Comparison of ENCODE assay signal across 32 cellular contexts in the genomic region with DNA sequence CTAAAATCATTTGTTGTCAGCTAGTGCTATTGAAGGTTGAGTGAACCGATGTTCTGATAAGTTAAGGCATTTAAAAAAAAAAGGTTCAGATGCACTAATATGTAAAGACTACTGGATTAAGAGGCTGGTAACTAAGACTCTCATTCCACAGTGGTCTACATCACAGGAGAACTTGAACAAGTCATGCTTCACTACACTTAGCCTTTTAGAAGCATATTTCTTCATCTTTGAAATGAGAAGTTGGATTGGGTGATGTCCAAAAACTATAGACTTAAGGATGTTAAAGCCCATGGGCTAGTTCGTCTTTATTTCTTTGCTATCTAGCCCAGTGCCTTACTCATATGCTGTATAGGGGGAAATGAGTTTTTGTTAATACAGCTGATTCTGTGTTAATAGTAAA.
"Had no signal": no experiment of that assay in that cellular context is flagged by ENCODE, and none has a peak within 500 bp of the region (broad histone marks: within the 10 kb centered on the region; RNA-seq: fewer than 3 reads in every experiment).

No MANE protein-coding gene starts in this region.

- DNase-seq: activated CD4-positive, alpha-beta T cell treated with anti-CD3 and anti-CD28 coated beads for 1 hour; activated CD4-positive, alpha-beta T cell treated with anti-CD3 and anti-CD28 coated beads for 4 hours; activated CD4-positive, alpha-beta T cell treated with anti-CD3 and anti-CD28 coated beads, Interleukin-2, amount 10 ng/mL, durations not matched to agents 7 days and 5 days; activated CD4-positive, alpha-beta T cell treated with anti-CD3 and anti-CD28 coated beads, Interleukin-2, amount 50 U/mL, for 4 hours; activated CD8-positive, alpha-beta memory T cell treated with anti-CD3 and anti-CD28 coated beads for 24 hours; activated CD8-positive, alpha-beta T cell treated with anti-CD3 and anti-CD28 coated beads for 36 hours; activated effector memory CD4-positive, alpha-beta T cell treated with anti-CD3 and anti-CD28 coated beads, Interleukin-2, amount 50 U/mL, for 16 hours; activated naive CD4-positive, alpha-beta T cell treated with anti-CD3 and anti-CD28 coated beads for 36 hours; activated naive CD8-positive, alpha-beta T cell treated with anti-CD3 and anti-CD28 coated beads, Interleukin-2, amount 10 ng/mL, durations not matched to agents 7 days and 5 days; activated T-cell treated with anti-CD3 and anti-CD28 coated beads, Interleukin-2, amount 50 U/mL, for 4 hours; amygdala; aorta; body of pancreas; central memory CD4-positive, alpha-beta T cell; cerebellar nuclear complex; colonic mucosa; dorsolateral prefrontal cortex; effector memory CD4-positive, alpha-beta T cell; endodermal cell; foreskin melanocyte; head of caudate nucleus; hippocampal formation; T-helper 1 cell; T-helper 17 cell; T1000 had no signal

- H3K27me3 ChIP-seq: body of pancreas, colonic mucosa, dorsolateral prefrontal cortex, gastroesophageal sphincter had no signal

- H3K9me3 ChIP-seq: body of pancreas, colonic mucosa had no signal

- H3K36me3 ChIP-seq: colonic mucosa had no signal

- H3K27me3 Mint-ChIP-seq: activated CD4-positive, alpha-beta T cell treated with anti-CD3 and anti-CD28 coated beads, Interleukin-2, amount 10 ng/mL, durations not matched to agents 7 days and 5 days; activated CD8-positive, alpha-beta T cell treated with anti-CD3 and anti-CD28 coated beads for 36 hours; activated naive CD4-positive, alpha-beta T cell treated with anti-CD3 and anti-CD28 coated beads, Interleukin-2, amount 50 U/mL, for 24 hours; activated naive CD8-positive, alpha-beta T cell treated with anti-CD3 and anti-CD28 coated beads, Interleukin-2, amount 10 ng/mL, durations not matched to agents 7 days and 5 days; activated T-helper 17 cell treated with anti-CD3 and anti-CD28 coated beads, Interleukin-2, amount 50 U/mL, for 72 hours; dendritic cell treated with granulocyte-macrophage colony-stimulating factor and Interleukin-4, amounts not matched to agents 40 ng/mL and 50 ng/mL, for 4 days; T-helper 17 cell had no signal

- H3K9me3 Mint-ChIP-seq: T-helper 2 cell treated with Interferon-gamma antibody and Interleukin-4, amounts not matched to agents 5 μg/mL and 100 μg/mL, for 36 hours had no signal

- H3K4me3 Mint-ChIP-seq: activated CD4-positive, alpha-beta T cell treated with anti-CD3 and anti-CD28 coated beads, Interleukin-2, amount 10 ng/mL, durations not matched to agents 7 days and 5 days; activated CD8-positive, alpha-beta T cell treated with anti-CD3 and anti-CD28 coated beads for 36 hours; activated naive CD4-positive, alpha-beta T cell treated with anti-CD3 and anti-CD28 coated beads for 36 hours; activated naive CD4-positive, alpha-beta T cell treated with anti-CD3 and anti-CD28 coated beads, Interleukin-2, amount 50 U/mL, for 24 hours; activated naive CD8-positive, alpha-beta T cell treated with anti-CD3 and anti-CD28 coated beads, Interleukin-2, amount 10 ng/mL, durations not matched to agents 7 days and 5 days; activated T-cell treated with anti-CD3 and anti-CD28 coated beads, Interleukin-2, amount 50 U/mL, for 4 hours; activated T-helper 17 cell treated with anti-CD3 and anti-CD28 coated beads, Interleukin-2, amount 50 U/mL, for 72 hours; dendritic cell treated with granulocyte-macrophage colony-stimulating factor and Interleukin-4, amounts not matched to agents 40 ng/mL and 50 ng/mL, for 4 days; endodermal cell; T-helper 17 cell; T-helper 2 cell treated with Interferon-gamma antibody and Interleukin-4, amounts not matched to agents 5 μg/mL and 100 μg/mL, for 36 hours; WTC11 had no signal

- H3K4me1 ChIP-seq: body of pancreas, colonic mucosa, gastroesophageal sphincter had no signal

- H3K27ac ChIP-seq: body of pancreas, colonic mucosa, dorsolateral prefrontal cortex, gastroesophageal sphincter had no signal

- H3K4me1 Mint-ChIP-seq: activated CD4-positive, alpha-beta T cell treated with anti-CD3 and anti-CD28 coated beads, Interleukin-2, amount 10 ng/mL, durations not matched to agents 7 days and 5 days; activated naive CD8-positive, alpha-beta T cell treated with anti-CD3 and anti-CD28 coated beads, Interleukin-2, amount 10 ng/mL, durations not matched to agents 7 days and 5 days; activated T-helper 17 cell treated with anti-CD3 and anti-CD28 coated beads, Interleukin-2, amount 50 U/mL, for 72 hours had no signal

- ATAC-seq: activated CD8-positive, alpha-beta T cell treated with anti-CD3 and anti-CD28 coated beads for 36 hours; activated T-cell treated with anti-CD3 and anti-CD28 coated beads, Interleukin-2, amount 50 U/mL, for 4 hours; activated T-helper 17 cell treated with anti-CD3 and anti-CD28 coated beads, Interleukin-2, amount 50 U/mL, for 72 hours; body of pancreas; esophagus mucosa; gastroesophageal sphincter; T-helper 17 cell; WTC11 had no signal

- H3K27ac Mint-ChIP-seq: activated CD4-positive, alpha-beta T cell treated with anti-CD3 and anti-CD28 coated beads, Interleukin-2, amount 10 ng/mL, durations not matched to agents 7 days and 5 days; activated CD8-positive, alpha-beta T cell treated with anti-CD3 and anti-CD28 coated beads for 36 hours; activated naive CD4-positive, alpha-beta T cell treated with anti-CD3 and anti-CD28 coated beads for 36 hours; activated naive CD4-positive, alpha-beta T cell treated with anti-CD3 and anti-CD28 coated beads, Interleukin-2, amount 50 U/mL, for 24 hours; activated naive CD8-positive, alpha-beta T cell treated with anti-CD3 and anti-CD28 coated beads, Interleukin-2, amount 10 ng/mL, durations not matched to agents 7 days and 5 days; activated T-helper 17 cell treated with anti-CD3 and anti-CD28 coated beads, Interleukin-2, amount 50 U/mL, for 72 hours; dendritic cell treated with granulocyte-macrophage colony-stimulating factor and Interleukin-4, amounts not matched to agents 40 ng/mL and 50 ng/mL, for 4 days; endodermal cell; T-helper 17 cell; T-helper 2 cell treated with Interferon-gamma antibody and Interleukin-4, amounts not matched to agents 5 μg/mL and 100 μg/mL, for 36 hours; WTC11 had no signal

- H3K4me3 ChIP-seq: body of pancreas, colonic mucosa, dorsolateral prefrontal cortex, gastroesophageal sphincter had no signal
